18 cellular contexts compared by ENCODE assay signal in genomic region chr6:169930799-169931198, GRCh38.
DNase-seq lines count a peak whose midpoint lies in the region; ATAC-seq and TF ChIP-seq lines count a peak whose summit lies in the region.
"Had no signal": no experiment of that assay in that cellular context is flagged by ENCODE, and none has a peak within 500 bp of the region (broad histone marks: within the 10 kb centered on the region; RNA-seq: fewer than 3 reads in every experiment).

No MANE protein-coding gene starts in this region.

- H3K18ac ChIP-seq in neuronal stem cell (ENCODE audit: low read length): peak overlapping the region; percentile 88

- no peak for ATAC-seq in HG03378 (IDR thresholded peaks at IDR 0.05; ENCODE audit: unreplicated experiment)

- intact Hi-C loops in activated T-helper 2 cell treated with anti-CD3 and anti-CD28 coated beads, Interferon-gamma antibody, Interleukin-2, Interleukin-4, amounts not matched to agents 10 μg/mL and 5 μg/mL and 100 μg/mL, durations not matched to agents 14 hours and 24 hours and 36 hours (cut with micrococcal nuclease): no loop called here

- H3K4me2 ChIP-seq in neuronal stem cell (ENCODE audit: insufficient read depth, low read length, poor library complexity, severe bottlenecking): no peak overlapping the region

- H2AK5ac ChIP-seq in neuronal stem cell (ENCODE audit: low read depth, low read length): no peak overlapping the region

- H3K9me3 Mint-ChIP-seq in chondrocyte (ENCODE audit: low read depth): no peaks in the 10 kb centered on the region
- no peaks in the 10 kb centered on the region for H3K9me3 Mint-ChIP-seq in activated T-helper 2 cell treated with anti-CD3 and anti-CD28 coated beads, Interferon-gamma antibody, Interleukin-2, Interleukin-4, amounts not matched to agents 10 μg/mL and 5 μg/mL and 100 μg/mL, durations not matched to agents 14 hours and 24 hours and 36 hours
- H3K9me3 Mint-ChIP-seq: activated CD4-positive, alpha-beta memory T cell treated with anti-CD3 and anti-CD28 coated beads for 36 hours; T-helper 2 cell treated with Interferon-gamma antibody and Interleukin-4, amounts not matched to agents 5 μg/mL and 100 μg/mL, for 36 hours had no signal

- H3K4ac ChIP-seq in neuronal stem cell (ENCODE audit: low read length): no peak overlapping the region

- peaks cover 13% of the 10 kb centered on the region for H3K27me3 Mint-ChIP-seq in chondrocyte (ENCODE audit: low read depth)
- H3K27me3 Mint-ChIP-seq in activated T-helper 2 cell treated with anti-CD3 and anti-CD28 coated beads, Interferon-gamma antibody, Interleukin-2, Interleukin-4, amounts not matched to agents 10 μg/mL and 5 μg/mL and 100 μg/mL, durations not matched to agents 14 hours and 24 hours and 36 hours (ENCODE audit: low read depth): peaks cover 4% of the 10 kb centered on the region

- DNase-seq in NCI-H1092 treated with DMSO at 0.1 percent for 48 hours (lab: John Stamatoyannopoulos, UW) (peak; percentile 31), NCI-H1092 (lab: John Stamatoyannopoulos, UW) (no peak), NAMALWA (ENCODE audit: low spot score) (peak; percentile 5), chondrocyte (ENCODE audit: low spot score) (no peak), neuronal stem cell (ENCODE audit: low spot score) (no peak), EL (no peak)
- no peak for DNase-seq in activated T-helper 2 cell treated with anti-CD3 and anti-CD28 coated beads, Interferon-gamma antibody, Interleukin-2, Interleukin-4, amounts not matched to agents 10 μg/mL and 5 μg/mL and 100 μg/mL, durations not matched to agents 14 hours and 24 hours and 36 hours (ENCODE audit: low spot score)
- DNase-seq: activated CD4-positive, alpha-beta memory T cell treated with anti-CD3 and anti-CD28 coated beads for 36 hours; aorta; GF-D8; NCI-H187 treated with DMSO at 0.1 percent for 48 hours; NCI-H526; Right ventricle myocardium superior; stimulated activated CD4-positive, alpha-beta T cell treated with anti-CD3 and anti-CD28 coated beads, Interleukin-4, amount 100 ng/mL, for 1 hour had no signal

- WGBS in neuronal stem cell (ENCODE audit: extremely low coverage in 2 of 2, insufficient read length in 2 of 2, insufficient replicate concordance in 1 of 2), 2 donors: no CpG with 5 or more reads among the region's 6 CpGs

- H3K4me1 Mint-ChIP-seq in chondrocyte (ENCODE audit: low read depth): peaks cover 6% of the 10 kb centered on the region
- no peaks in the 10 kb centered on the region for H3K4me1 Mint-ChIP-seq in activated T-helper 2 cell treated with anti-CD3 and anti-CD28 coated beads, Interferon-gamma antibody, Interleukin-2, Interleukin-4, amounts not matched to agents 10 μg/mL and 5 μg/mL and 100 μg/mL, durations not matched to agents 14 hours and 24 hours and 36 hours (ENCODE audit: low read depth)
- H3K4me1 Mint-ChIP-seq: CD4-positive, alpha-beta memory T cell had no signal

- no peak overlapping the region for H3K27ac Mint-ChIP-seq in chondrocyte (ENCODE audit: unreplicated experiment)
- no peak overlapping the region for H3K27ac Mint-ChIP-seq in activated T-helper 2 cell treated with anti-CD3 and anti-CD28 coated beads, Interferon-gamma antibody, Interleukin-2, Interleukin-4, amounts not matched to agents 10 μg/mL and 5 μg/mL and 100 μg/mL, durations not matched to agents 14 hours and 24 hours and 36 hours
- H3K27ac Mint-ChIP-seq: activated CD4-positive, alpha-beta memory T cell treated with anti-CD3 and anti-CD28 coated beads for 36 hours; CD4-positive, alpha-beta memory T cell; natural killer cell treated with Interleukin-12 subunit alpha and Interleukin-12 subunit beta and Interleukin-15 and Interleukin-18, amount 100 ng/mL, for 72 hours; T-helper 2 cell treated with Interferon-gamma antibody and Interleukin-4, amounts not matched to agents 5 μg/mL and 100 μg/mL, for 36 hours had no signal

- no peak overlapping the region for H3K14ac ChIP-seq in neuronal stem cell (ENCODE audit: low read length)

- H3K23ac ChIP-seq in neuronal stem cell (ENCODE audit: low read depth, low read length, poor library complexity): no peak overlapping the region

- no peak overlapping the region for H3K4me3 Mint-ChIP-seq in chondrocyte (ENCODE audit: unreplicated experiment)
- no peak overlapping the region for H3K4me3 Mint-ChIP-seq in activated T-helper 2 cell treated with anti-CD3 and anti-CD28 coated beads, Interferon-gamma antibody, Interleukin-2, Interleukin-4, amounts not matched to agents 10 μg/mL and 5 μg/mL and 100 μg/mL, durations not matched to agents 14 hours and 24 hours and 36 hours (ENCODE audit: low read depth)
- H3K4me3 Mint-ChIP-seq: activated CD4-positive, alpha-beta memory T cell treated with anti-CD3 and anti-CD28 coated beads for 36 hours; CD4-positive, alpha-beta memory T cell; natural killer cell treated with Interleukin-12 subunit alpha and Interleukin-12 subunit beta and Interleukin-15 and Interleukin-18, amount 100 ng/mL, for 72 hours; T-helper 2 cell treated with Interferon-gamma antibody and Interleukin-4, amounts not matched to agents 5 μg/mL and 100 μg/mL, for 36 hours had no signal

- H2BK12ac ChIP-seq in neuronal stem cell (ENCODE audit: low read length): no peak overlapping the region

- no peaks in the 10 kb centered on the region for H3K79me1 ChIP-seq in neuronal stem cell (ENCODE audit: low read depth, low read length)

- H3K27ac ChIP-seq in neuronal stem cell (replicated peaks; ENCODE audit: low read length): no peak overlapping the region

- H3K4me1 ChIP-seq in neuronal stem cell (ENCODE audit: control insufficient read depth in 2 of 2, insufficient read depth in 1 of 2, low read depth in 1 of 2, low read length in 2 of 2): peaks cover 0 to 15% of the 10 kb centered on the region in 2 donors

- no peaks in the 10 kb centered on the region for H3K36me3 ChIP-seq in neuronal stem cell (replicated peaks in 1 of 2; ENCODE audit: control insufficient read depth in 2 of 2, insufficient read depth in 2 of 2, low read length in 2 of 2)

- no peak overlapping the region for H3K4me3 ChIP-seq in neuronal stem cell (ENCODE audit: low read length in 2 of 2)

- peak overlapping the region; percentile 12 for H2BK15ac ChIP-seq in neuronal stem cell (ENCODE audit: low read length)

- no peak overlapping the region for H2AFZ ChIP-seq in neuronal stem cell (ENCODE audit: low read length)

- H3K36me3 Mint-ChIP-seq in chondrocyte (ENCODE audit: low read depth): no peaks in the 10 kb centered on the region
- no peaks in the 10 kb centered on the region for H3K36me3 Mint-ChIP-seq in activated T-helper 2 cell treated with anti-CD3 and anti-CD28 coated beads, Interferon-gamma antibody, Interleukin-2, Interleukin-4, amounts not matched to agents 10 μg/mL and 5 μg/mL and 100 μg/mL, durations not matched to agents 14 hours and 24 hours and 36 hours (ENCODE audit: low read depth)
- H3K36me3 Mint-ChIP-seq: activated CD4-positive, alpha-beta memory T cell treated with anti-CD3 and anti-CD28 coated beads for 36 hours; CD4-positive, alpha-beta memory T cell; natural killer cell treated with Interleukin-12 subunit alpha and Interleukin-12 subunit beta and Interleukin-15 and Interleukin-18, amount 100 ng/mL, for 72 hours had no signal

- H3K9ac ChIP-seq in neuronal stem cell (ENCODE audit: low read depth, low read length, poor library complexity): no peak overlapping the region

- H4K8ac ChIP-seq in neuronal stem cell (ENCODE audit: low read depth, low read length): no peak overlapping the region

- no peak overlapping the region for H4K91ac ChIP-seq in neuronal stem cell (ENCODE audit: low read depth, low read length, poor library complexity)

- H3K27me3 ChIP-seq in neuronal stem cell (ENCODE audit: control insufficient read depth in 3 of 3, insufficient read depth in 3 of 3, low read depth in 1 of 3, low read length in 3 of 3): peaks cover 0 to 2% (median 0%) of the 10 kb centered on the region in 3 experiments

- no peak overlapping the region for H2BK5ac ChIP-seq in neuronal stem cell (ENCODE audit: low read length)

- peak; percentile 15 for TF ChIP-seq CTCF in chondrocyte (IDR thresholded peaks at IDR 0.05)

- peaks cover 0 to 3% of the 10 kb centered on the region in 2 donors for H3K9me3 ChIP-seq in neuronal stem cell (replicated peaks in 1 of 2; ENCODE audit: control insufficient read depth in 2 of 2, insufficient read depth in 1 of 2, low read depth in 1 of 2, low read length in 2 of 2)

- no peak overlapping the region for H2BK120ac ChIP-seq in neuronal stem cell (ENCODE audit: low read depth, low read length)

Comparison
In these comparisons a context has a peak if more than half of its experiments do, and no peak if none do; other contexts are left out.
1. DNase-seq: peak in NCI-H1092 treated with DMSO at 0.1 percent for 48 hours (single experiment) and NAMALWA (single experiment); none in NCI-H1092 (single experiment), chondrocyte (single experiment), neuronal stem cell (single experiment), EL (single experiment) and activated T-helper 2 cell treated with anti-CD3 and anti-CD28 coated beads, Interferon-gamma antibody, Interleukin-2, Interleukin-4, amounts not matched to agents 10 μg/mL and 5 μg/mL and 100 μg/mL, durations not matched to agents 14 hours and 24 hours and 36 hours (single experiment).